In genomic region chr1:245580651-245581050, GRCh38 we compare ENCODE assay signal across 5 cellular contexts.
"Had no signal": no experiment of that assay in that cellular context is flagged by ENCODE, and none has a peak within 500 bp of the region (broad histone marks: within the 10 kb centered on the region; RNA-seq: fewer than 3 reads in every experiment).

No MANE protein-coding gene starts in this region.

- H3K4me3 ChIP-seq: GM23248, HAP-1 had no signal

- DNase-seq: GM23248, GOT3, H7, HFFc6 had no signal

- H3K36me3 ChIP-seq: HAP-1 had no signal

- H3K9me3 ChIP-seq: HAP-1 had no signal

- H3K27ac ChIP-seq: GM23248 had no signal

- H3K4me1 ChIP-seq: HAP-1 had no signal
